8 cellular contexts compared by ENCODE assay signal in genomic region chr11:62602141-62603071, GRCh38. TPM values are rescaled to one million over a fixed set of nuclear protein-coding genes. Genes with fewer than 3 reads are reported as not detected.
DNase-seq lines count a peak whose midpoint lies in the region; ATAC-seq, FAIRE-seq and TF ChIP-seq lines count a peak whose summit lies in the region.

No MANE protein-coding gene starts in this region.

- H4K91ac ChIP-seq in trophoblast cell (ENCODE audit: low read depth, low read length) = peak overlapping the region; percentile 68

- H3K27me3 ChIP-seq in astrocyte (ENCODE audit: insufficient read depth, low read length) (no peaks in the 10 kb centered on the region), right atrium auricular region (no peaks in the 10 kb centered on the region), trophoblast cell (ENCODE audit: insufficient read depth, low read length) (no peaks in the 10 kb centered on the region)

- H3K4me1 ChIP-seq in astrocyte (ENCODE audit: insufficient read depth, low read length) (peaks cover 26% of the 10 kb centered on the region), right atrium auricular region (peaks cover 0 to 44% of the 10 kb centered on the region in 2 donors), trophoblast cell (ENCODE audit: control insufficient read depth in 1 of 2, insufficient read depth in 2 of 2, low read length in 2 of 2) (peaks cover 10 to 16% of the 10 kb centered on the region in 2 experiments)

- peak overlapping the region; percentile 71 for H3K18ac ChIP-seq in trophoblast cell (ENCODE audit: low read length)

- no peak overlapping the region for H3K27ac ChIP-seq in astrocyte (ENCODE audit: low read depth, low read length)
- H3K27ac ChIP-seq in right atrium auricular region = peak overlapping the region; percentile 95 to 96
- H3K27ac ChIP-seq in trophoblast cell (ENCODE audit: low read depth, low read length) = peak overlapping the region; percentile 84

- peaks cover 14% of the 10 kb centered on the region for H3K36me3 ChIP-seq in astrocyte (ENCODE audit: insufficient read depth, low read length)
- H3K36me3 ChIP-seq in right atrium auricular region = peaks cover 27% of the 10 kb centered on the region
- H3K36me3 ChIP-seq in trophoblast cell (ENCODE audit: control insufficient read depth in 1 of 2, insufficient read depth in 2 of 2, low read length in 2 of 2) = peaks cover 30 to 32% of the 10 kb centered on the region in 2 experiments

- peaks cover 39% of the 10 kb centered on the region for H3K36me3 Mint-ChIP-seq in astrocyte (ENCODE audit: low read depth, unreplicated experiment)

- peaks cover 6% of the 10 kb centered on the region for H3K27me3 Mint-ChIP-seq in astrocyte (ENCODE audit: low read depth, unreplicated experiment)

- peaks cover 21% of the 10 kb centered on the region for H3K79me1 ChIP-seq in trophoblast cell (ENCODE audit: low read length)

- H3K23ac ChIP-seq in trophoblast cell (ENCODE audit: low read length) = no peak overlapping the region

- no peak for FAIRE-seq in astrocyte (lab: Jason Lieb, UNC)

- in situ Hi-C loops in GM13977 (cut with MboI; ENCODE audit: low pct_unique_long_range_greater_than_20kb, low sequenced_read_pairs, unreplicated experiment) = no loop called here

- POLR2A ChIA-PET in AG04449 (lab: Yijun Ruan, JAX) = interaction anchor here (0.8 to 2.9 kb wide), 9 partner anchors 9 to 253 kb away, joined by 3 to 33 read pairs (median 5); partner anchors contain the start of genes B3GAT3, C11orf98, CSKMT and EEF1G

- H3K27ac Mint-ChIP-seq in astrocyte (ENCODE audit: unreplicated experiment) = peak overlapping the region; percentile 41

- peak overlapping the region; percentile 7 for H2BK12ac ChIP-seq in trophoblast cell (ENCODE audit: low read length)

- WGBS in trophoblast cell (ENCODE audit: extremely low coverage, insufficient coverage, insufficient read length) = no CpG with 5 or more reads among the region's 96 CpGs

- H3K9me3 ChIP-seq in astrocyte (ENCODE audit: insufficient read depth, low read depth, low read length) (no peaks in the 10 kb centered on the region), right atrium auricular region (no peaks in the 10 kb centered on the region), trophoblast cell (ENCODE audit: insufficient read depth, low read depth, low read length) (no peaks in the 10 kb centered on the region)

- peak overlapping the region; percentile 71 for H2BK5ac ChIP-seq in trophoblast cell (ENCODE audit: low read depth, low read length, poor library complexity)

- H3K9me3 Mint-ChIP-seq in astrocyte (ENCODE audit: unreplicated experiment) = no peaks in the 10 kb centered on the region

- H4K20me1 ChIP-seq in astrocyte (ENCODE audit: insufficient read depth, low read length) = peaks cover 37% of the 10 kb centered on the region

- peak overlapping the region; percentile 87 for H2AFZ ChIP-seq in astrocyte (ENCODE audit: low read depth, low read length)
- peak overlapping the region; percentile 32 for H2AFZ ChIP-seq in trophoblast cell (ENCODE audit: insufficient read depth, low read length, poor library complexity)

- no peak for DNase-seq in AG04449 (ENCODE audit: low read depth, low spot score)
- DNase-seq in GM13977 (ENCODE audit: low spot score) = peak; percentile 59
- peak; percentile 89 for DNase-seq in NCI-H69 (lab: John Stamatoyannopoulos, UW)
- DNase-seq in astrocyte (ENCODE audit: low read depth) = no peak
- peak; percentile 73 for DNase-seq in right atrium auricular region (ENCODE audit: low spot score)
- peak; percentile 62 to 66 for DNase-seq in trophoblast cell
- no peak for DNase-seq in SIG-M5 (lab: John Stamatoyannopoulos, UW)

- H4K8ac ChIP-seq in trophoblast cell (ENCODE audit: low read depth, low read length) = peak overlapping the region; percentile 78

- TF ChIP-seq CTCF in AG04449 (IDR thresholded peaks at IDR 0.05; ENCODE audit: insufficient read depth, low read length, missing control alignments) = peak; percentile 7
- TF ChIP-seq CTCF in GM13977 (IDR thresholded peaks at IDR 0.05; ENCODE audit: extremely low read depth, insufficient read depth, missing control alignments) = no peak
- no peak for TF ChIP-seq CTCF in astrocyte (IDR thresholded peaks at IDR 0.05; ENCODE audit: insufficient read depth, low read depth, low read length)
- peak in 1 of 2 donors; percentile 40 for TF ChIP-seq CTCF in right atrium auricular region (IDR thresholded peaks at IDR 0.05)

- H2BK120ac ChIP-seq in trophoblast cell (ENCODE audit: insufficient read depth, low read length, poor library complexity) = peak overlapping the region; percentile 67

- peak overlapping the region; percentile 61 for H2AK5ac ChIP-seq in trophoblast cell (ENCODE audit: low read length)

- H3K9ac ChIP-seq in astrocyte (ENCODE audit: low read length) (peak overlapping the region; percentile 72), trophoblast cell (ENCODE audit: low read length) (peak overlapping the region; percentile 66)

- peaks cover 41% of the 10 kb centered on the region for H3K79me2 ChIP-seq in astrocyte (ENCODE audit: insufficient read depth, low read length)
- peaks cover 11% of the 10 kb centered on the region for H3K79me2 ChIP-seq in trophoblast cell (ENCODE audit: control insufficient read depth, insufficient read depth, low read length, poor library complexity)

- ATAC-seq in HG03196 (IDR thresholded peaks at IDR 0.05; ENCODE audit: unreplicated experiment) = no peak

- H3K4me3 Mint-ChIP-seq in astrocyte (ENCODE audit: unreplicated experiment) = peak overlapping the region; percentile 99

- H3K4me2 ChIP-seq in astrocyte (ENCODE audit: low read length) = peak overlapping the region; percentile 89
- H3K4me2 ChIP-seq in trophoblast cell (ENCODE audit: low read length) = peak overlapping the region; percentile 89

- CTCF ChIA-PET in AG04449 (lab: Yijun Ruan, JAX) = interaction anchor here (0.7 to 12.0 kb wide), 7 partner anchors 8 to 207 kb away, joined by 3 to 95 read pairs (median 7); partner anchors contain the start of genes EML3, ROM1 and TUT1

- H3K14ac ChIP-seq in trophoblast cell (ENCODE audit: low read length) = peak overlapping the region; percentile 80

- peaks cover 20% of the 10 kb centered on the region for H3K4me1 Mint-ChIP-seq in astrocyte (ENCODE audit: low read depth, unreplicated experiment)

- H4K12ac ChIP-seq in trophoblast cell (ENCODE audit: low read depth, low read length) = peak overlapping the region; percentile 64

- peak overlapping the region; percentile 19 for H3K4ac ChIP-seq in trophoblast cell (ENCODE audit: low read depth, low read length)

- H3K4me3 ChIP-seq in AG04449 (ENCODE audit: low read depth, low read length) (peak overlapping the region; percentile 56), astrocyte (ENCODE audit: insufficient read depth, low read depth, low read length) (peak overlapping the region; percentile 94), right atrium auricular region (peak overlapping the region; percentile 93 to 98), trophoblast cell (ENCODE audit: low read depth, low read length) (peak overlapping the region; percentile 72)

RNA-seq across cellular contexts. Expression of gene MTA2, which starts 0.7 kb away (rescaled TPM):
- total RNA-seq in astrocyte (123 and 136 TPM in 2 replicates), right atrium auricular region (10 to 100 TPM; 30.0 to 40.5 TPM)
- polyA plus RNA-seq in trophoblast cell (2013) = 70.5 and 71.0 TPM in 2 replicates

RNA-seq across cellular contexts. Expression of gene EML3, which starts 10.2 kb away (rescaled TPM):
- total RNA-seq in astrocyte = 25.5 and 29.8 TPM in 2 replicates
- total RNA-seq in right atrium auricular region = 10 to 100 TPM; 15.8 to 21.3 TPM
- polyA plus RNA-seq in trophoblast cell (2013) = 33.4 and 36.1 TPM in 2 replicates

RNA-seq across cellular contexts. Expression of gene ROM1, which starts 10.7 kb away (rescaled TPM):
- total RNA-seq in astrocyte = 0.79 and 1.3 TPM in 2 replicates
- 1 to 10 TPM; 3.2 to 5.3 TPM for total RNA-seq in right atrium auricular region
- polyA plus RNA-seq in trophoblast cell (2013) = 0.62 TPM in 2 replicates

RNA-seq across cellular contexts. Expression of gene TUT1, which starts 11.1 kb away (rescaled TPM):
- total RNA-seq in astrocyte (16.8 and 18.3 TPM in 2 replicates), right atrium auricular region (1 to 10 TPM; 5.4 to 5.7 TPM)
- polyA plus RNA-seq in trophoblast cell (2013) = 11.3 and 11.8 TPM in 2 replicates

RNA-seq across cellular contexts. Expression of gene B3GAT3, which starts 19.4 kb away (rescaled TPM):
- total RNA-seq in astrocyte (52.4 and 54.5 TPM in 2 replicates), right atrium auricular region (10 to 100 TPM; 12.7 to 14.0 TPM)
- 17.2 and 17.8 TPM in 2 replicates for polyA plus RNA-seq in trophoblast cell (2013)

Comparison
In these comparisons a context has a peak if more than half of its experiments do, and no peak if none do; other contexts are left out.
1. DNase-seq: peak in GM13977 (single experiment), NCI-H69 (single experiment), right atrium auricular region (single experiment) and trophoblast cell (2 of 2); none in AG04449 (single experiment), astrocyte (single experiment) and SIG-M5 (single experiment).
2. Peak in every context shown above with its lines, with median percentiles within 50 percentile points of each other: H3K4me3 ChIP-seq.